In the genomic region with DNA sequence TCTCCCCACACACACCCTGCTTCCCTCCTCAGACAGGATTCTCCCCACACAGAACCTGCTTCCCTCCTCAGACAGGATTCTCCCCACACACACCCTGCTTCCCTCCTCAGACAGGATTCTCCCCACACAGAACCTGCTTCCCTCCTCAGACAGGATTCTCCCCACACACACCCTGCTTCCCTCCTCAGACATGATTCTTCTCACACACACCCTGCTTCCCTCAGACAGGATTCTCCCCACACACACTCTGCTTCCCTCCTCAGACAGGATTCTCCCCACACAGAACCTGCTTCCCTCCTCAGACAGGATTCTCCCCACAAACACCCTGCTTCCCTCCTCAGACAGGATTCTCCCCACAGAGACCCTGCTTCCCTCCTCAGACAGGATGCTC, we compare ENCODE assay signal across 5 cellular contexts. TPM values are rescaled to one million over a fixed set of nuclear protein-coding genes. Genes with fewer than 3 reads are reported as not detected.
A peak's percentile ranks its signal among the peaks of the same experiment; 100 is the strongest.
DNase-seq lines count a peak whose midpoint lies in the region; ATAC-seq and TF ChIP-seq lines count a peak whose summit lies in the region.
"Not testable (repeated sequence)": the region's sequence is repeated elsewhere in the genome, so short reads cannot be mapped to it uniquely, and the experiment has no call there.

No MANE protein-coding gene starts in this region.

- H2BK120ac ChIP-seq in H9 (ENCODE audit: low read depth, low read length, poor library complexity, severe bottlenecking), result not testable (repeated sequence)

- not testable (repeated sequence) for H3T11ph ChIP-seq in H9 (ENCODE audit: low read length)

- H2AFZ ChIP-seq in H9 (ENCODE audit: low read length); hepatocyte: not testable (repeated sequence)

- not testable (repeated sequence) for H3K23ac ChIP-seq in H9 (ENCODE audit: insufficient read length, low read depth, low read length)

- H3K4me3 ChIP-seq in hepatocyte, result not testable (repeated sequence)

- H3K56ac ChIP-seq in H9 (ENCODE audit: insufficient read length, low read depth, low read length), result not testable (repeated sequence)

- H3K36me3 Mint-ChIP-seq in H9 (ENCODE audit: insufficient read depth in 1 of 3, low read depth in 3 of 3); T-helper 17 cell (ENCODE audit: low read depth); activated naive CD4-positive, alpha-beta T cell treated with anti-CD3 and anti-CD28 coated beads, Interleukin-2, amount 50 U/mL, for 24 hours; naive thymus-derived CD8-positive, alpha-beta T cell: not testable (repeated sequence)

- H3K4me1 ChIP-seq in H9 (ENCODE audit: insufficient read depth, low read length), result not testable (repeated sequence)
- peaks cover 16% of the 10 kb centered on the region for H3K4me1 ChIP-seq in hepatocyte (ENCODE audit: insufficient read depth)

- not testable (repeated sequence) for DNase-seq in H9; T-helper 17 cell; hepatocyte (ENCODE audit: low spot score); naive thymus-derived CD8-positive, alpha-beta T cell

- not testable (repeated sequence) for H3K9me3 Mint-ChIP-seq in H9; activated naive CD4-positive, alpha-beta T cell treated with anti-CD3 and anti-CD28 coated beads, Interleukin-2, amount 50 U/mL, for 24 hours; naive thymus-derived CD8-positive, alpha-beta T cell

- not testable (repeated sequence) for H4K8ac ChIP-seq in H9 (replicated peaks; ENCODE audit: insufficient read length, low read depth, low read length)

- not testable (repeated sequence) for H3K79me2 ChIP-seq in H9 (ENCODE audit: insufficient read depth, low read length); hepatocyte

- not testable (repeated sequence) for TF ChIP-seq CTCF in H9 (conservative IDR thresholded peaks at IDR 0.05); hepatocyte (IDR thresholded peaks at IDR 0.05; ENCODE audit: poor library complexity)

- POLR2A ChIA-PET in naive thymus-derived CD8-positive, alpha-beta T cell (lab: Charles Lee), result interaction anchor here (0.8 to 1.2 kb wide), 4 partner anchors 15 to 23 kb away, joined by 4 to 10 read pairs (median 8); a partner anchor contains a TSS

- H3K4me1 Mint-ChIP-seq in H9 (peaks cover 7 to 13% of the 10 kb centered on the region in 2 experiments), T-helper 17 cell (peaks cover 17% of the 10 kb centered on the region)
- peaks cover 11% of the 10 kb centered on the region for H3K4me1 Mint-ChIP-seq in activated naive CD4-positive, alpha-beta T cell treated with anti-CD3 and anti-CD28 coated beads, Interleukin-2, amount 50 U/mL, for 24 hours
- peaks cover 12 to 22% (median 15%) of the 10 kb centered on the region in 4 donors for H3K4me1 Mint-ChIP-seq in naive thymus-derived CD8-positive, alpha-beta T cell

- H3K9me2 ChIP-seq in hepatocyte (replicated peaks; ENCODE audit: insufficient read depth), result not testable (repeated sequence)

- peak overlapping the region; percentile 39 for H3K4me2 ChIP-seq in H9 (ENCODE audit: insufficient read depth, insufficient read length, low read length)
- H3K4me2 ChIP-seq in hepatocyte, result not testable (repeated sequence)

- H2BK5ac ChIP-seq in H9 (ENCODE audit: insufficient read length, low read length), result not testable (repeated sequence)

- H3K4ac ChIP-seq in H9 (ENCODE audit: low read depth, low read length), result not testable (repeated sequence)

- not testable (repeated sequence) for ATAC-seq in T-helper 17 cell; naive thymus-derived CD8-positive, alpha-beta T cell

- H3K23me2 ChIP-seq in H9 (ENCODE audit: insufficient read length, low read depth, low read length, poor library complexity, severe bottlenecking), result not testable (repeated sequence)

- not testable (repeated sequence) for H3K14ac ChIP-seq in H9 (ENCODE audit: insufficient read depth, low read length)

- not testable (repeated sequence) for H4K5ac ChIP-seq in H9 (ENCODE audit: insufficient read length, low read depth, low read length)

- H3K9me3 ChIP-seq in H9 (ENCODE audit: control insufficient read depth, low read depth, low read length); T-helper 17 cell (ENCODE audit: control insufficient read depth, low read length, poor library complexity, severe bottlenecking); hepatocyte (ENCODE audit: low read depth): not testable (repeated sequence)

- not testable (repeated sequence) for H2BK12ac ChIP-seq in H9 (ENCODE audit: insufficient read length, low read depth, low read length)

- not testable (repeated sequence) for H4K91ac ChIP-seq in H9 (ENCODE audit: insufficient read length, low read depth, low read length)

- not testable (repeated sequence) for H3K36me3 ChIP-seq in hepatocyte (replicated peaks; ENCODE audit: insufficient read depth, low read depth)

- not testable (repeated sequence) for H4K20me1 ChIP-seq in H9 (ENCODE audit: control insufficient read depth, insufficient read depth, insufficient read length); hepatocyte (ENCODE audit: insufficient read depth, poor library complexity, severe bottlenecking)

- H3K9ac ChIP-seq in H9 (ENCODE audit: extremely low read depth, insufficient read length, low read length), result not testable (repeated sequence)

- peaks cover 38% of the 10 kb centered on the region for H3K27me3 Mint-ChIP-seq in H9 (ENCODE audit: low read depth)
- not testable (repeated sequence) for H3K27me3 Mint-ChIP-seq in T-helper 17 cell; activated naive CD4-positive, alpha-beta T cell treated with anti-CD3 and anti-CD28 coated beads, Interleukin-2, amount 50 U/mL, for 24 hours
- peaks cover 0 to 13% (median 4%) of the 10 kb centered on the region in 5 donors for H3K27me3 Mint-ChIP-seq in naive thymus-derived CD8-positive, alpha-beta T cell

- H2AK5ac ChIP-seq in H9 (ENCODE audit: insufficient read length, low read length), result not testable (repeated sequence)

- not testable (repeated sequence) for H3K79me1 ChIP-seq in H9 (ENCODE audit: insufficient read depth, low read depth, low read length, poor library complexity, severe bottlenecking)

- H3K18ac ChIP-seq in H9 (ENCODE audit: insufficient read length, low read depth, low read length), result peak overlapping the region; percentile 45

- H2BK15ac ChIP-seq in H9 (ENCODE audit: low read depth, low read length), result not testable (repeated sequence)

- H3K27me3 ChIP-seq in H9 (ENCODE audit: insufficient read depth, low read length); hepatocyte: not testable (repeated sequence)

- H3K27ac Mint-ChIP-seq in H9 (peak overlapping the region in 1 of 3 experiments; percentile 89; a peak in 3 of 7 replicates), T-helper 17 cell (peak overlapping the region; percentile 14)
- not testable (repeated sequence) for H3K27ac Mint-ChIP-seq in activated naive CD4-positive, alpha-beta T cell treated with anti-CD3 and anti-CD28 coated beads, Interleukin-2, amount 50 U/mL, for 24 hours
- H3K27ac Mint-ChIP-seq in naive thymus-derived CD8-positive, alpha-beta T cell, result peak overlapping the region in 5 of 10 donors; percentile 11 to 71 (median 38)

- H3K27ac ChIP-seq in H9 (ENCODE audit: insufficient read length, low read depth, low read length) (peak overlapping the region; percentile 38), hepatocyte (peak overlapping the region; percentile 89)

- not testable (repeated sequence) for H2BK20ac ChIP-seq in H9 (ENCODE audit: low read depth, low read length, poor library complexity, severe bottlenecking)

- peak overlapping the region in 1 of 2 experiments; percentile 60; a peak in 2 of 5 replicates for H3K4me3 Mint-ChIP-seq in H9
- H3K4me3 Mint-ChIP-seq in T-helper 17 cell, result peak overlapping the region; percentile 82
- H3K4me3 Mint-ChIP-seq in activated naive CD4-positive, alpha-beta T cell treated with anti-CD3 and anti-CD28 coated beads, Interleukin-2, amount 50 U/mL, for 24 hours, result peak overlapping the region; percentile 19
- peak overlapping the region in 6 of 10 donors; percentile 12 to 75 (median 54) for H3K4me3 Mint-ChIP-seq in naive thymus-derived CD8-positive, alpha-beta T cell

RNA-seq across cellular contexts. Expression of a gene that starts 4.7 kb away (rescaled TPM):
- 1,058 and 1,084 TPM in 2 replicates for total RNA-seq in H9 (2021)
- total RNA-seq in T-helper 17 cell, result 100 to 1,000 TPM; 427 to 525 TPM
- 189 and 191 TPM in 2 replicates for total RNA-seq in hepatocyte
- 159 and 180 TPM in 2 replicates for polyA plus RNA-seq in hepatocyte
- 100 to 1,000 TPM; 429 to 434 TPM for total RNA-seq in naive thymus-derived CD8-positive, alpha-beta T cell
- polyA plus RNA-seq in naive thymus-derived CD8-positive, alpha-beta T cell, result 100 to 1,000 TPM in 1 of 3 donors, 10 to 100 TPM in 2; 55.7 to 114 (median 62.7) TPM

RNA-seq across cellular contexts. Expression of a gene that starts 15.7 kb away (rescaled TPM):
- total RNA-seq in H9 (2021), result 105 and 109 TPM in 2 replicates
- 10 to 100 TPM; 74.8 to 88.8 TPM for total RNA-seq in T-helper 17 cell
- total RNA-seq in hepatocyte, result 88.4 and 122 TPM in 2 replicates
- 188 and 196 TPM in 2 replicates for polyA plus RNA-seq in hepatocyte
- 10 to 100 TPM; 59.2 to 60.0 TPM for total RNA-seq in naive thymus-derived CD8-positive, alpha-beta T cell
- 100 to 1,000 TPM; 135 to 154 (median 144) TPM for polyA plus RNA-seq in naive thymus-derived CD8-positive, alpha-beta T cell

RNA-seq across cellular contexts. Expression of a gene that starts 19.2 kb away (rescaled TPM):
- total RNA-seq in H9 (2021), result 127 and 136 TPM in 2 replicates
- total RNA-seq in T-helper 17 cell, result 10 to 100 TPM; 36.1 to 63.5 TPM
- total RNA-seq in hepatocyte, result 48.5 and 54.4 TPM in 2 replicates
- 111 TPM in 2 replicates for polyA plus RNA-seq in hepatocyte
- total RNA-seq in naive thymus-derived CD8-positive, alpha-beta T cell, result 10 to 100 TPM; 48.5 to 51.2 TPM
- 10 to 100 TPM; 10.4 to 20.5 (median 18.0) TPM for polyA plus RNA-seq in naive thymus-derived CD8-positive, alpha-beta T cell

RNA-seq across cellular contexts. Expression of a gene that starts 19.6 kb away (rescaled TPM):
- 18.7 and 18.8 TPM in 2 replicates for total RNA-seq in H9 (2021)
- 1 to 10 TPM; 7.0 to 8.2 TPM for total RNA-seq in T-helper 17 cell
- 3.3 and 5.4 TPM in 2 replicates for total RNA-seq in hepatocyte
- polyA plus RNA-seq in hepatocyte, result 18.5 and 21.6 TPM in 2 replicates
- 10 to 100 TPM; 21.3 to 23.0 TPM for total RNA-seq in naive thymus-derived CD8-positive, alpha-beta T cell
- 1 to 10 TPM; 2.8 to 5.3 (median 3.5) TPM for polyA plus RNA-seq in naive thymus-derived CD8-positive, alpha-beta T cell

RNA-seq across cellular contexts. Expression of a gene that starts 27.4 kb away (rescaled TPM):
- total RNA-seq in H9 (2021) (16.7 and 17.1 TPM in 2 replicates), T-helper 17 cell (1 to 10 TPM; 6.6 to 7.7 TPM), hepatocyte (8.4 and 9.0 TPM in 2 replicates)
- 13.8 and 19.1 TPM in 2 replicates for polyA plus RNA-seq in hepatocyte
- total RNA-seq in naive thymus-derived CD8-positive, alpha-beta T cell, result 10 to 100 TPM; 16.6 to 19.9 TPM
- polyA plus RNA-seq in naive thymus-derived CD8-positive, alpha-beta T cell, result 10 to 100 TPM; 24.5 to 39.2 (median 31.1) TPM
